In genomic region chr17:43411820-43412529, GRCh38 we compare ENCODE assay signal across 23 cellular contexts. TPM values are rescaled to one million over a fixed set of nuclear protein-coding genes. Genes with fewer than 3 reads are reported as not detected.
DNase-seq lines count a peak whose midpoint lies in the region; ATAC-seq and TF ChIP-seq lines count a peak whose summit lies in the region.
"Had no signal": no experiment of that assay in that cellular context is flagged by ENCODE, and none has a peak within 500 bp of the region (broad histone marks: within the 10 kb centered on the region; RNA-seq: fewer than 3 reads in every experiment).

No MANE protein-coding gene starts in this region.

- no peaks in the 10 kb centered on the region for H3K27me3 ChIP-seq in osteoblast (ENCODE audit: insufficient read depth, low read length)
- H3K27me3 ChIP-seq: BE2C, dorsolateral prefrontal cortex, suprapubic skin had no signal

- TF ChIP-seq CTCF in chondrocyte (IDR thresholded peaks at IDR 0.05) (no peak), osteoblast (IDR thresholded peaks at IDR 0.05; ENCODE audit: extremely low read depth, low read depth, low read length) (no peak)

- no peaks in the 10 kb centered on the region for H3K36me3 Mint-ChIP-seq in chondrocyte (ENCODE audit: low read depth)
- H3K36me3 Mint-ChIP-seq: activated naive CD8-positive, alpha-beta T cell treated with anti-CD3 and anti-CD28 coated beads, Interleukin-2, amount 10 ng/mL, durations not matched to agents 7 days and 5 days had no signal

- peaks cover 19% of the 10 kb centered on the region for H3K4me1 ChIP-seq in osteoblast (ENCODE audit: insufficient read depth, low read length)

- H2AFZ ChIP-seq in osteoblast (ENCODE audit: low read length) = no peak overlapping the region

- H3K4me3 Mint-ChIP-seq in chondrocyte (ENCODE audit: unreplicated experiment) = no peak overlapping the region
- H3K4me3 Mint-ChIP-seq: activated CD8-positive, alpha-beta T cell treated with anti-CD3 and anti-CD28 coated beads for 36 hours; activated naive CD8-positive, alpha-beta T cell treated with anti-CD3 and anti-CD28 coated beads, Interleukin-2, amount 10 ng/mL, durations not matched to agents 7 days and 5 days; central memory CD8-positive, alpha-beta T cell; neural crest cell had no signal

- H3K36me3 ChIP-seq in osteoblast (ENCODE audit: insufficient read depth, low read length) = no peaks in the 10 kb centered on the region
- H3K36me3 ChIP-seq: BE2C, suprapubic skin had no signal

- H3K9me3 Mint-ChIP-seq in chondrocyte (ENCODE audit: low read depth) = no peaks in the 10 kb centered on the region
- H3K9me3 Mint-ChIP-seq: activated CD8-positive, alpha-beta T cell treated with anti-CD3 and anti-CD28 coated beads for 36 hours; activated naive CD8-positive, alpha-beta T cell treated with anti-CD3 and anti-CD28 coated beads, Interleukin-2, amount 10 ng/mL, durations not matched to agents 7 days and 5 days; central memory CD8-positive, alpha-beta T cell; neural crest cell had no signal

- no peak for ATAC-seq in HG03378 (IDR thresholded peaks at IDR 0.05; ENCODE audit: unreplicated experiment)
- ATAC-seq: activated CD8-positive, alpha-beta T cell treated with anti-CD3 and anti-CD28 coated beads for 36 hours; HCT116; PC-3 had no signal

- H3K4me1 Mint-ChIP-seq in chondrocyte (ENCODE audit: low read depth) = peaks cover 61% of the 10 kb centered on the region
- H3K4me1 Mint-ChIP-seq: central memory CD8-positive, alpha-beta T cell had no signal

- CTCF ChIA-PET in HEK293T (lab: Yijun Ruan, JAX) = no interaction called here

- no peak overlapping the region for H3K4me2 ChIP-seq in osteoblast (ENCODE audit: insufficient read depth, low read length)
- H3K4me2 ChIP-seq: smooth muscle cell had no signal

- POLR2A ChIA-PET in HEK293T (lab: Yijun Ruan, JAX) = interaction anchor here (1.1 to 6.5 kb wide), 2 partner anchors 12 to 44 kb away, joined by 4 to 59 read pairs; partner anchors contain the start of gene ARL4D

- no peaks in the 10 kb centered on the region for H3K27me3 Mint-ChIP-seq in chondrocyte (ENCODE audit: low read depth)

- H3K27ac ChIP-seq in osteoblast (ENCODE audit: low read depth, low read length) = no peak overlapping the region
- H3K27ac ChIP-seq: suprapubic skin had no signal

- H3K27ac Mint-ChIP-seq in chondrocyte (ENCODE audit: unreplicated experiment) = peak overlapping the region; percentile 98
- H3K27ac Mint-ChIP-seq: activated CD8-positive, alpha-beta T cell treated with anti-CD3 and anti-CD28 coated beads for 36 hours; activated naive CD8-positive, alpha-beta T cell treated with anti-CD3 and anti-CD28 coated beads, Interleukin-2, amount 10 ng/mL, durations not matched to agents 7 days and 5 days had no signal

- H3K9me3 ChIP-seq in osteoblast (ENCODE audit: low read depth, low read length) = no peaks in the 10 kb centered on the region
- H3K9me3 ChIP-seq: BE2C, suprapubic skin had no signal

- H3K79me2 ChIP-seq in osteoblast (ENCODE audit: insufficient read depth, low read length) = no peaks in the 10 kb centered on the region

- no peak overlapping the region for H3K4me3 ChIP-seq in osteoblast (ENCODE audit: insufficient read depth, low read length)
- H3K4me3 ChIP-seq: dorsolateral prefrontal cortex, lung, smooth muscle cell, suprapubic skin had no signal

- peak; percentile 37 for DNase-seq in NCI-H1436 (lab: John Stamatoyannopoulos, UW)
- DNase-seq in NCI-H1436 treated with DMSO at 0.1 percent for 48 hours (lab: John Stamatoyannopoulos, UW) = no peak
- DNase-seq in MV-4-11 (lab: John Stamatoyannopoulos, UW) = peak; percentile 6
- peak; percentile 25 for DNase-seq in chondrocyte (ENCODE audit: low spot score)
- peak; percentile 72 for DNase-seq in osteoblast (ENCODE audit: insufficient read length, low spot score, missing footprints)
- no peak for DNase-seq in HEK293T (ENCODE audit: extremely low spot score)
- DNase-seq in pons (ENCODE audit: low spot score) = no peak
- DNase-seq: activated CD4-positive, alpha-beta T cell treated with anti-CD3 and anti-CD28 coated beads for 1 hour; activated CD8-positive, alpha-beta T cell treated with anti-CD3 and anti-CD28 coated beads for 36 hours; activated effector memory CD4-positive, alpha-beta T cell treated with anti-CD3 and anti-CD28 coated beads, Interleukin-2, amount 50 U/mL, for 16 hours; activated naive CD8-positive, alpha-beta T cell treated with anti-CD3 and anti-CD28 coated beads, Interleukin-2, amount 10 ng/mL, durations not matched to agents 7 days and 5 days; activated T-cell treated with anti-CD3 and anti-CD28 coated beads for 4 hours; BE2C; dorsolateral prefrontal cortex; PC-3; SIG-M5 had no signal

- no peaks in the 10 kb centered on the region for H4K20me1 ChIP-seq in osteoblast (ENCODE audit: insufficient read depth, low read length)

TF ChIP-seq in HEK293T, 16 proteins besides CTCF, POLR2A, EP300 and RAD21:
- no peak for TF ChIP-seq ARNT (IDR thresholded peaks at IDR 0.05)
- no peak for TF ChIP-seq CTBP1 (IDR thresholded peaks at IDR 0.05; ENCODE audit: borderline replicate concordance)
- TF ChIP-seq TARDBP (IDR thresholded peaks at IDR 0.05) = no peak
- TF ChIP-seq L3MBTL2 (conservative IDR thresholded peaks at IDR 0.05) = no peak

RNA-seq across cellular contexts. Expression of gene ARL4D, which starts 13.2 kb away (rescaled TPM):
- 33.8 to 38.0 TPM (median 37.5 TPM) in 3 replicates for total RNA-seq in chondrocyte
- total RNA-seq in osteoblast = 12.1 and 18.8 TPM in 2 replicates

Comparison
In these comparisons a context has a peak if more than half of its experiments do, and no peak if none do; other contexts are left out.
1. DNase-seq: peak in NCI-H1436 (single experiment), MV-4-11 (single experiment), chondrocyte (single experiment) and osteoblast (single experiment); none in NCI-H1436 treated with DMSO at 0.1 percent for 48 hours (single experiment), HEK293T (single experiment) and pons (single experiment).